Comparison of ENCODE assay signal across 18 cellular contexts in the genomic region with DNA sequence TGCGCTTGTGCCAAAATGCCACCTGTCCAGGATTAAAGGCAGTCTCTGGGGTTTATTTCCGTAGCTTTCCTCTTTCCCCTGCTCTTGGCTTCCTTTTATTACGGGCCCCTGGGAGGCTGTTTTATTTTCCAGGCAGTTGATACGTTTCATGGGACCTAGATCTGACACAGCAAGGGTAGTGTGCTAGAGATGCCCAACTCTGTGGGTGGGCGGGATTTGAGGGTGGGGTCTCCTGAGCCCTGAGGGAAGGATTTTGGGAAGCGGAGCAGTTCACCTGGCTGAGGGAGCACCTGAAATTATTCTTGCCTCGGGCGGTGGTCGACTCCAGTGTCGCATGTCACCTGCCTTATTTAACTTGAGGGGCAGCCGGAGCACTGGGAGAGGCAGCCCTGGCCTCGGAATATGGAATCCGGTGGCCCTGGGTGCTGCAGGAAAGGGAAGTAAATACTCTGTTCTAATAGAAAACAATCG. TPM values are rescaled to one million over a fixed set of nuclear protein-coding genes. Genes with fewer than 3 reads are reported as not detected.
DNase-seq lines count a peak whose midpoint lies in the region; ATAC-seq, FAIRE-seq and TF ChIP-seq lines count a peak whose summit lies in the region.
"Had no signal": no experiment of that assay in that cellular context is flagged by ENCODE, and none has a peak within 500 bp of the region (broad histone marks: within the 10 kb centered on the region; RNA-seq: fewer than 3 reads in every experiment).

No MANE protein-coding gene starts in this region.

- no peak overlapping the region for H2AFZ ChIP-seq in astrocyte (ENCODE audit: low read depth, low read length)
- H2AFZ ChIP-seq: parathyroid adenoma had no signal

- no peaks in the 10 kb centered on the region for H4K20me1 ChIP-seq in astrocyte (ENCODE audit: insufficient read depth, low read length)

- no peak for TF ChIP-seq CTCF in astrocyte (IDR thresholded peaks at IDR 0.05; ENCODE audit: insufficient read depth, low read depth, low read length)
- TF ChIP-seq CTCF in nephron progenitor cell (IDR thresholded peaks at IDR 0.05), result no peak

- 4% methylated on average over 14 of the region's 14 CpGs for WGBS in HUES64

- H3K27ac ChIP-seq in HUES64 (ENCODE audit: low read depth, low read length) (no peak overlapping the region), astrocyte (ENCODE audit: low read depth, low read length) (no peak overlapping the region)
- H3K27ac ChIP-seq: parathyroid adenoma, upper lobe of left lung had no signal

- H3K4me1 ChIP-seq in HUES64 (ENCODE audit: insufficient read depth, low read length) (peaks cover 29% of the 10 kb centered on the region; the same call in 1 of the 2 replicates), astrocyte (ENCODE audit: insufficient read depth, low read length) (no peaks in the 10 kb centered on the region)
- H3K4me1 ChIP-seq: parathyroid adenoma had no signal

- H3K9ac ChIP-seq in HUES64 (ENCODE audit: low read depth, low read length) (no peak overlapping the region), astrocyte (ENCODE audit: low read length) (no peak overlapping the region)
- H3K9ac ChIP-seq: parathyroid adenoma had no signal

- H3K4me3 ChIP-seq in HUES64 (ENCODE audit: low read length) (peak overlapping the region; percentile 37), astrocyte (ENCODE audit: insufficient read depth, low read depth, low read length) (no peak overlapping the region)
- H3K4me3 ChIP-seq: HAP-1, MG63, upper lobe of left lung had no signal

- no peak overlapping the region for H3K4me3 Mint-ChIP-seq in T-helper 1 cell treated with Interleukin-12 subunit alpha and Interleukin-12 subunit beta and Interleukin-4 antibody, amounts not matched to agents 30 μg/mL and 1 μg/mL, for 36 hours
- no peak overlapping the region for H3K4me3 Mint-ChIP-seq in astrocyte (ENCODE audit: unreplicated experiment)
- peak overlapping the region; percentile 68 for H3K4me3 Mint-ChIP-seq in nephron progenitor cell
- H3K4me3 Mint-ChIP-seq: dendritic cell treated with granulocyte-macrophage colony-stimulating factor and Interleukin-4, amounts not matched to agents 40 ng/mL and 50 ng/mL, for 4 days; immature natural killer cell had no signal

- H3K27ac Mint-ChIP-seq in T-helper 1 cell treated with Interleukin-12 subunit alpha and Interleukin-12 subunit beta and Interleukin-4 antibody, amounts not matched to agents 30 μg/mL and 1 μg/mL, for 36 hours, result peak overlapping the region; percentile 68
- H3K27ac Mint-ChIP-seq in astrocyte (ENCODE audit: unreplicated experiment) (peak overlapping the region; percentile 34), nephron progenitor cell (no peak overlapping the region)
- H3K27ac Mint-ChIP-seq: dendritic cell treated with granulocyte-macrophage colony-stimulating factor and Interleukin-4, amounts not matched to agents 40 ng/mL and 50 ng/mL, for 4 days; immature natural killer cell; mesothelial cell of epicardium had no signal

- no peak for DNase-seq in T-helper 1 cell
- no peak for DNase-seq in astrocyte (ENCODE audit: low read depth)
- no peak for DNase-seq in nephron progenitor cell
- DNase-seq: immature natural killer cell, MG63, NCI-H446 treated with DMSO at 0.1 percent for 48 hours, T-helper 9 cell had no signal

- H3K36me3 Mint-ChIP-seq in T-helper 1 cell treated with Interleukin-12 subunit alpha and Interleukin-12 subunit beta and Interleukin-4 antibody, amounts not matched to agents 30 μg/mL and 1 μg/mL, for 36 hours (ENCODE audit: low read depth), result no peaks in the 10 kb centered on the region
- H3K36me3 Mint-ChIP-seq in astrocyte (ENCODE audit: low read depth, unreplicated experiment) (no peaks in the 10 kb centered on the region), nephron progenitor cell (ENCODE audit: low read depth) (no peaks in the 10 kb centered on the region)
- H3K36me3 Mint-ChIP-seq: immature natural killer cell, mesothelial cell of epicardium had no signal

- FAIRE-seq in astrocyte (lab: Jason Lieb, UNC), result no peak

- peaks cover 87% of the 10 kb centered on the region for H3K27me3 Mint-ChIP-seq in T-helper 1 cell treated with Interleukin-12 subunit alpha and Interleukin-12 subunit beta and Interleukin-4 antibody, amounts not matched to agents 30 μg/mL and 1 μg/mL, for 36 hours (ENCODE audit: low read depth)
- H3K27me3 Mint-ChIP-seq in astrocyte (ENCODE audit: low read depth, unreplicated experiment), result peaks cover 86% of the 10 kb centered on the region
- H3K27me3 Mint-ChIP-seq in nephron progenitor cell (ENCODE audit: low read depth, poor library complexity), result peaks cover 98% of the 10 kb centered on the region

- no peak overlapping the region for H3K4me2 ChIP-seq in astrocyte (ENCODE audit: low read length)

- no peaks in the 10 kb centered on the region for H3K79me2 ChIP-seq in astrocyte (ENCODE audit: insufficient read depth, low read length)
- H3K79me2 ChIP-seq: parathyroid adenoma had no signal

- H3K9me3 ChIP-seq in HUES64 (ENCODE audit: insufficient read depth, low read depth, low read length) (no peaks in the 10 kb centered on the region), astrocyte (ENCODE audit: insufficient read depth, low read depth, low read length) (peaks cover 4% of the 10 kb centered on the region)
- H3K9me3 ChIP-seq: HAP-1, MG63, upper lobe of left lung had no signal

- H3K27me3 ChIP-seq in HUES64 (ENCODE audit: insufficient read depth, low read length) (peaks cover 100% of the 10 kb centered on the region), astrocyte (ENCODE audit: insufficient read depth, low read length) (peaks cover 66% of the 10 kb centered on the region)

- H3K4me1 Mint-ChIP-seq in T-helper 1 cell treated with Interleukin-12 subunit alpha and Interleukin-12 subunit beta and Interleukin-4 antibody, amounts not matched to agents 30 μg/mL and 1 μg/mL, for 36 hours (ENCODE audit: low read depth), result peaks cover 9% of the 10 kb centered on the region
- H3K4me1 Mint-ChIP-seq in astrocyte (ENCODE audit: low read depth, unreplicated experiment) (peaks cover 2% of the 10 kb centered on the region), nephron progenitor cell (peaks cover 18% of the 10 kb centered on the region)
- H3K4me1 Mint-ChIP-seq: immature natural killer cell had no signal

- no peaks in the 10 kb centered on the region for H3K9me3 Mint-ChIP-seq in T-helper 1 cell treated with Interleukin-12 subunit alpha and Interleukin-12 subunit beta and Interleukin-4 antibody, amounts not matched to agents 30 μg/mL and 1 μg/mL, for 36 hours
- peaks cover 33% of the 10 kb centered on the region for H3K9me3 Mint-ChIP-seq in astrocyte (ENCODE audit: unreplicated experiment)
- peaks cover 4% of the 10 kb centered on the region for H3K9me3 Mint-ChIP-seq in nephron progenitor cell
- H3K9me3 Mint-ChIP-seq: dendritic cell treated with granulocyte-macrophage colony-stimulating factor and Interleukin-4, amounts not matched to agents 40 ng/mL and 50 ng/mL, for 4 days; immature natural killer cell; mesothelial cell of epicardium had no signal

- no peak for ATAC-seq in GM21723 (IDR thresholded peaks at IDR 0.05; ENCODE audit: unreplicated experiment)
- ATAC-seq in HG02852 (IDR thresholded peaks at IDR 0.05; ENCODE audit: unreplicated experiment), result no peak
- ATAC-seq in HG02885 (IDR thresholded peaks at IDR 0.05; ENCODE audit: poor library complexity, unreplicated experiment), result no peak

- H3K36me3 ChIP-seq in HUES64 (ENCODE audit: insufficient read depth, low read length), result no peaks in the 10 kb centered on the region
- no peaks in the 10 kb centered on the region for H3K36me3 ChIP-seq in astrocyte (ENCODE audit: insufficient read depth, low read length)
- H3K36me3 ChIP-seq: HAP-1, MG63, upper lobe of left lung had no signal

RNA-seq across cellular contexts. Expression of a gene that starts 9.6 kb away (rescaled TPM):
- not detected for polyA plus RNA-seq in HUES64 (2013, experiment 1 of 2)
- not detected for polyA plus RNA-seq in HUES64 (2013, experiment 2 of 2)
- total RNA-seq in astrocyte, result not detected in 2 replicates
- total RNA-seq: mesothelial cell of epicardium, upper lobe of left lung had no signal
- polyA plus RNA-seq: AG04450, immature natural killer cell had no signal
